Comparison of ENCODE assay signal across 16 cellular contexts in genomic region chr10:86632951-86633350, GRCh38. TPM values are rescaled to one million over a fixed set of nuclear protein-coding genes. Genes with fewer than 3 reads are reported as not detected.
A peak's percentile ranks its signal among the peaks of the same experiment; 100 is the strongest.
DNase-seq lines count a peak whose midpoint lies in the region; ATAC-seq and TF ChIP-seq lines count a peak whose summit lies in the region.
"Had no signal": no experiment of that assay in that cellular context is flagged by ENCODE, and none has a peak within 500 bp of the region (broad histone marks: within the 10 kb centered on the region; RNA-seq: fewer than 3 reads in every experiment).

No MANE protein-coding gene starts in this region.

- no peaks in the 10 kb centered on the region for H3K36me3 ChIP-seq in upper lobe of right lung

- H3K36me3 Mint-ChIP-seq in mesothelial cell of epicardium, result no peaks in the 10 kb centered on the region

- H3K27ac Mint-ChIP-seq in mesothelial cell of epicardium, result no peak overlapping the region

- H3K27me3 Mint-ChIP-seq in mesothelial cell of epicardium (ENCODE audit: low read depth), result peaks cover 68% of the 10 kb centered on the region

- H3K4me1 Mint-ChIP-seq in mesothelial cell of epicardium, result peaks cover 6% of the 10 kb centered on the region

- no peaks in the 10 kb centered on the region for H3K4me1 ChIP-seq in upper lobe of right lung

- TF ChIP-seq CTCF in choroid plexus epithelial cell (conservative IDR thresholded peaks at IDR 0.05; ENCODE audit: low read depth, low read length) (peak; percentile 14), mesothelial cell of epicardium (IDR thresholded peaks at IDR 0.05; ENCODE audit: unreplicated experiment) (no peak), upper lobe of right lung (IDR thresholded peaks at IDR 0.05) (no peak)

- H3K27ac ChIP-seq in upper lobe of right lung, result no peak overlapping the region
- H3K27ac ChIP-seq: C4-2B, GM23248 had no signal

- H3K27me3 ChIP-seq in upper lobe of right lung, result peaks cover 44% of the 10 kb centered on the region

- ATAC-seq in left ventricle myocardium superior (peak; percentile 2), Right ventricle myocardium superior (ENCODE audit: poor library complexity) (no peak), upper lobe of right lung (peak; percentile 21), GM21526 (IDR thresholded peaks at IDR 0.05; ENCODE audit: low FRiP score, unreplicated experiment) (no peak)

- no peaks in the 10 kb centered on the region for H3K9me3 Mint-ChIP-seq in mesothelial cell of epicardium

- no peaks in the 10 kb centered on the region for H3K9me3 ChIP-seq in upper lobe of right lung

- intact Hi-C loops in left ventricle myocardium superior (cut with micrococcal nuclease) (no loop called here), Right ventricle myocardium superior (cut with DNase I) (no loop called here), upper lobe of right lung (cut with DNase I) (no loop called here)

- H3K4me3 ChIP-seq in choroid plexus epithelial cell (ENCODE audit: low read depth, low read length) (no peak overlapping the region), upper lobe of right lung (no peak overlapping the region)

- DNase-seq in left ventricle myocardium superior (no peak), Right ventricle myocardium superior (no peak), choroid plexus epithelial cell (ENCODE audit: low read depth) (no peak), mesothelial cell of epicardium (ENCODE audit: low spot score in 2 of 2, unreplicated experiment in 2 of 2) (no peak), upper lobe of right lung (no peak), NCI-H128 (lab: John Stamatoyannopoulos, UW; ENCODE audit: unreplicated experiment) (no peak)
- DNase-seq in effector CD8-positive, alpha-beta T cell (lab: John Stamatoyannopoulos, UW), result no peak
- DNase-seq: GM23248, KG1, NCI-H1436 treated with DMSO at 0.1 percent for 48 hours, NCI-H2029 treated with DMSO at 0.1 percent for 48 hours, NCI-H2227 treated with DMSO at 0.1 percent for 48 hours, NCI-H524 had no signal

- H3K4me3 Mint-ChIP-seq in mesothelial cell of epicardium, result peak overlapping the region; percentile 59

RNA-seq across cellular contexts. Expression of gene OPN4, which starts 21.4 kb away (rescaled TPM):
- total RNA-seq in left ventricle myocardium superior, result 0.25 TPM
- 0.40 TPM for total RNA-seq in Right ventricle myocardium superior
- not detected in 3 replicates for total RNA-seq in mesothelial cell of epicardium
- total RNA-seq in upper lobe of right lung, result not detected
- total RNA-seq: A673, GM23248 had no signal

RNA-seq across cellular contexts. Expression of gene LDB3, which starts 35.4 kb away (rescaled TPM):
- total RNA-seq in left ventricle myocardium superior (1,459 TPM), Right ventricle myocardium superior (1,375 TPM), mesothelial cell of epicardium (0.14 to 0.44 TPM (median 0.22 TPM) in 3 replicates), upper lobe of right lung (2.5 TPM)

Comparison
In these comparisons a context has a peak if more than half of its experiments do, and no peak if none do; other contexts are left out.
1. ATAC-seq: peak in left ventricle myocardium superior (single experiment) and upper lobe of right lung (single experiment); none in Right ventricle myocardium superior (single experiment) and GM21526 (single experiment).
2. RNA of gene LDB3, which starts 35.4 kb away (total RNA-seq): 1,459 TPM in left ventricle myocardium superior (single experiment) and 1,375 TPM in Right ventricle myocardium superior (single experiment); 2.5 TPM in upper lobe of right lung (single experiment) and 0.14 to 0.44 TPM in mesothelial cell of epicardium; every median in the first group is over 100 times any median in the second.